Comparison of ENCODE assay signal across 9 cellular contexts in genomic region chr1:15261155-15262002, GRCh38. TPM values are rescaled to one million over a fixed set of nuclear protein-coding genes. Genes with fewer than 3 reads are reported as not detected.
DNase-seq lines count a peak whose midpoint lies in the region; ATAC-seq, FAIRE-seq and TF ChIP-seq lines count a peak whose summit lies in the region.
"Had no signal": no experiment of that assay in that cellular context is flagged by ENCODE, and none has a peak within 500 bp of the region (broad histone marks: within the 10 kb centered on the region; RNA-seq: fewer than 3 reads in every experiment).

No MANE protein-coding gene starts in this region.

- H3K4me2 ChIP-seq in BLaER1 (peak overlapping the region; percentile 44), GM12878 (ENCODE audit: control insufficient read depth, insufficient read depth) (peak overlapping the region; percentile 70)

- TF ChIP-seq EP300 in GM12878 (IDR thresholded peaks at IDR 0.05; ENCODE audit: borderline replicate concordance in 1 of 2, control insufficient read depth in 1 of 2, low read depth in 2 of 2, low read length in 2 of 2) = 0 out of 4 replicates have a peak, but pooled peaks of 1 of the 2 experiments have one; percentile 3

- TF ChIP-seq CTCF in GM12878 (IDR thresholded peaks at IDR 0.05 in 2 of 3, conservative IDR thresholded peaks at IDR 0.05 in 1 of 3; ENCODE audit: control insufficient read depth in 2 of 3, extremely low read depth in 1 of 3, insufficient read depth in 1 of 3, low read depth in 3 of 3, low read length in 3 of 3) = no peak

- RAD21 ChIA-PET in GM12878 (lab: Charles Lee; ENCODE audit: unreplicated experiment) = interaction anchor here (0.6 to 3.0 kb wide), 13 partner anchors 9 to 218 kb away, joined by 3 to 18 read pairs (median 5); no protein-coding TSS in a partner anchor

- SMC1A ChIA-PET in GM12878 (lab: Charles Lee; ENCODE audit: uncharacterized antibody, unreplicated experiment) = interaction anchor here (0.7 to 5.3 kb wide), 17 partner anchors 9 to 1510 kb away, joined by 3 to 46 read pairs (median 5); partner anchors contain the start of gene FHAD1

- H3K27ac ChIP-seq in BLaER1 (no peak overlapping the region), GM12878 (ENCODE audit: control insufficient read depth, insufficient read depth) (peak overlapping the region; percentile 63), mesodermal cell (ENCODE audit: low read depth, low read length, severe bottlenecking) (peak overlapping the region; percentile 48)
- H3K27ac ChIP-seq: VCaP had no signal

- FAIRE-seq in GM12878 (lab: Jason Lieb, UNC) = peak; percentile 68

- no peak overlapping the region for H3K4me3 ChIP-seq in BLaER1
- peak overlapping the region; percentile 25; the same call in 1 of the 2 replicates for H3K4me3 ChIP-seq in GM12878
- H3K4me3 ChIP-seq in mesodermal cell (ENCODE audit: extremely low read depth, insufficient read depth, low read length, poor library complexity, severe bottlenecking) = no peak overlapping the region

- H3K36me3 ChIP-seq in BLaER1 (no peaks in the 10 kb centered on the region), GM12878 (ENCODE audit: control insufficient read depth in 2 of 2, insufficient read depth in 2 of 2, low read length in 1 of 2) (no peaks in the 10 kb centered on the region), mesodermal cell (ENCODE audit: control insufficient read depth, insufficient read depth, low read length) (no peaks in the 10 kb centered on the region)

- in situ Hi-C loops in GM12878 (cut with MboI) = no loop called here

- CTCF ChIA-PET in GM12878 (lab: Yijun Ruan, JAX) = interaction anchor here (1.1 to 2.8 kb wide), 16 partner anchors 9 to 156 kb away, joined by 3 to 22 read pairs (median 6); partner anchors contain the start of gene TMEM51

- TF ChIP-seq POLR2A in GM12878 (IDR thresholded peaks at IDR 0.05; ENCODE audit: low read depth, low read length) (no peak), erythroblast (IDR thresholded peaks at IDR 0.05; ENCODE audit: low read length) (no peak)

- BruUV-seq in GM12878 (replicated peaks; lab: Mats Ljungman, UMichigan) = no TSS peak

- TF ChIP-seq RAD21 in GM12878 (IDR thresholded peaks at IDR 0.05; ENCODE audit: insufficient read depth, low read depth, low read length) = no peak

- POLR2A ChIA-PET in GM12878 (lab: Charles Lee) = interaction anchor here (0.6 to 4.7 kb wide), 9 partner anchors 9 to 106 kb away, joined by 3 to 17 read pairs (median 4); partner anchors contain the start of gene FHAD1

- H2AFZ ChIP-seq in GM12878 (ENCODE audit: control insufficient read depth, low read depth, low read length) = peak overlapping the region; percentile 91

- H3K27me3 ChIP-seq in BLaER1 (no peaks in the 10 kb centered on the region), GM12878 (replicated peaks in 1 of 2; ENCODE audit: control insufficient read depth in 2 of 2, insufficient read depth in 2 of 2, low read length in 1 of 2) (no peaks in the 10 kb centered on the region)

- H3K4me1 ChIP-seq in BLaER1 (peaks cover 34% of the 10 kb centered on the region), GM12878 (ENCODE audit: control insufficient read depth, insufficient read depth, low read length) (peaks cover 21% of the 10 kb centered on the region), mesodermal cell (ENCODE audit: control insufficient read depth, insufficient read depth, low read length, poor library complexity, severe bottlenecking) (no peaks in the 10 kb centered on the region)

- WGBS in GM12878 (ENCODE audit: insufficient coverage, insufficient replicate concordance, low lambda C conversion rate, missing lambda C conversion rate) = 14% methylated on average over 19 of the region's 20 CpGs
- 85 to 92% methylated on average over 19 of the region's 20 CpGs for WGBS in mesodermal cell (ENCODE audit: insufficient coverage in 2 of 2), 2 experiments

- intact Hi-C loops in GM12878 (cut with micrococcal nuclease; ENCODE audit: unreplicated experiment) = no loop called here

- no peaks in the 10 kb centered on the region for H3K79me2 ChIP-seq in GM12878 (ENCODE audit: control insufficient read depth, insufficient read depth, low read length)

- DNase-seq in HT1080 (ENCODE audit: low read depth) = peak; percentile 74
- DNase-seq in GM12878 (ENCODE audit: low read depth, low spot score) = no peak
- DNase-seq in erythroblast (lab: John Stamatoyannopoulos, UW) = no peak
- DNase-seq in HuH-7 (ENCODE audit: low spot score) = no peak
- DNase-seq in NCI-H2029 (lab: John Stamatoyannopoulos, UW) = no peak
- no peak for DNase-seq in central memory CD4-positive, alpha-beta T cell

- H4K20me1 ChIP-seq in BLaER1 (no peaks in the 10 kb centered on the region), GM12878 (ENCODE audit: control insufficient read depth, insufficient read depth) (no peaks in the 10 kb centered on the region)

- H3K9me3 ChIP-seq in BLaER1 (peaks cover 7% of the 10 kb centered on the region; the same call in 1 of the 2 replicates), GM12878 (replicated peaks; ENCODE audit: control insufficient read depth, insufficient read depth, low read length) (peaks cover 1% of the 10 kb centered on the region; the same call in 1 of the 3 replicates), mesodermal cell (ENCODE audit: control insufficient read depth, low read length) (no peaks in the 10 kb centered on the region)

- ATAC-seq in GM12878 = peak; percentile 78

- no peak overlapping the region for H3K9ac ChIP-seq in BLaER1
- H3K9ac ChIP-seq in GM12878 (ENCODE audit: control insufficient read depth, insufficient read depth, low read length) = peak overlapping the region; percentile 39

TF ChIP-seq in GM12878, 131 proteins besides CTCF, POLR2A, EP300 and RAD21 (continues in another document):
- no peak for TF ChIP-seq KDM1A (IDR thresholded peaks at IDR 0.05; ENCODE audit: borderline replicate concordance)
- peak; percentile 74 for TF ChIP-seq PBX3 (IDR thresholded peaks at IDR 0.05; ENCODE audit: insufficient replicate concordance, low read depth, low read length)
- 0 out of 3 replicates have a peak, but pooled peaks have one; percentile 20 for TF ChIP-seq POU2F2 (IDR thresholded peaks at IDR 0.05; ENCODE audit: borderline replicate concordance, low read depth, low read length)
- TF ChIP-seq BACH1 (IDR thresholded peaks at IDR 0.05; ENCODE audit: borderline replicate concordance) = no peak
- no peak for TF ChIP-seq POLR2AphosphoS5 (IDR thresholded peaks at IDR 0.05; ENCODE audit: low read length)

RNA-seq across cellular contexts. Expression of gene FHAD1, which starts 14.4 kb away (rescaled TPM):
- 0.87 and 1.4 TPM in 2 replicates for total RNA-seq in HT1080 (2014; rRNA removed; shearing (Covaris generic))
- polyA plus RNA-seq in HT1080 (2015; cell fraction: cytosol; rRNA removed) = 0.20 and 0.45 TPM in 2 replicates
- 0.74 TPM in 2 replicates for polyA plus RNA-seq in HT1080 (2015; cell fraction: nucleus; rRNA removed)
- total RNA-seq in GM12878 (2013; cell fraction: nucleolus; rRNA removed) = 0.84 and 1.0 TPM in 2 replicates
- 0.22 and 0.40 TPM in 2 replicates for total RNA-seq in GM12878 (2014; rRNA removed)
- total RNA-seq in GM12878 (2014; rRNA removed; fragmentation: Illumina TruSeq; extraction: Trizol) = 0.40 and 0.41 TPM in 2 replicates
- 0.51 and 0.80 TPM in 2 replicates for total RNA-seq in GM12878 (2021)
- not detected for polyA plus RNA-seq in GM12878 (2011; ENCODE audit: low read depth)
- 1.0 TPM in 2 replicates for polyA plus RNA-seq in GM12878 (2011; rRNA removed)
- 0.75 and 0.79 TPM in 2 replicates for polyA plus RNA-seq in GM12878 (2011; cell fraction: cytosol; rRNA removed)
- 1.3 and 1.4 TPM in 2 replicates for polyA plus RNA-seq in GM12878 (2011; cell fraction: nucleus; rRNA removed)
- 0.12 and 0.15 TPM in 2 replicates for polyA plus RNA-seq in GM12878 (2012)
- polyA plus RNA-seq in GM12878 (2014; fragmentation: Illumina TruSeq; extraction: Trizol) = 0.25 and 0.29 TPM in 2 replicates
- under 1 TPM in 1 of 2 experiments, not detected in 1; 0.09 TPM for polyA plus RNA-seq in GM12878 (2014; fragmentation: Nextera tagmentation; extraction: Ambion mirVana)
- 0.14 and 0.22 TPM in 2 replicates for polyA plus RNA-seq in GM12878 (2014; rRNA removed)
- under 1 TPM in 1 of 2 experiments, not detected in 1; 0.20 TPM for polyA plus RNA-seq in GM12878 (2016; fragmentation: Nextera tagmentation; extraction: Ambion mirVana)
- 0.67 and 0.88 TPM in 2 replicates for polyA minus RNA-seq in GM12878 (2011; rRNA and poly(A)+ RNA removed)
- not detected in 2 replicates for polyA minus RNA-seq in GM12878 (2011; cell fraction: cytosol; rRNA and poly(A)+ RNA removed)
- polyA minus RNA-seq in GM12878 (2011; cell fraction: nucleus; rRNA and poly(A)+ RNA removed) = 0.73 and 0.96 TPM in 2 replicates
- 1.0 TPM for polyA plus RNA-seq in mesodermal cell (2013, experiment 1 of 2)
- polyA plus RNA-seq in mesodermal cell (2013, experiment 2 of 2) = 0.71 TPM
